Comparison of ENCODE assay signal across 16 cellular contexts in genomic region chr7:25541064-25541463, GRCh38.
DNase-seq lines count a peak whose midpoint lies in the region; ATAC-seq and TF ChIP-seq lines count a peak whose summit lies in the region.
"Had no signal": no experiment of that assay in that cellular context is flagged by ENCODE, and none has a peak within 500 bp of the region (broad histone marks: within the 10 kb centered on the region; RNA-seq: fewer than 3 reads in every experiment).

No MANE protein-coding gene starts in this region.

- DNase-seq in LNCaP clone FGC (ENCODE audit: low read depth): peak; percentile 28
- DNase-seq in NCI-H69 (lab: John Stamatoyannopoulos, UW): peak; percentile 23
- peak; percentile 45 for DNase-seq in left kidney (ENCODE audit: low read depth, low spot score)
- no peak for DNase-seq in sciatic nerve (ENCODE audit: low spot score)
- no peak for DNase-seq in stimulated activated naive CD8-positive, alpha-beta T cell treated with anti-CD3 and anti-CD28 coated beads, Interleukin-15, Interleukin-2, amounts not matched to agents 100 U/mL and 50 U/mL, for 24 hours
- DNase-seq in omental fat pad (ENCODE audit: low spot score): no peak
- DNase-seq: C1 segment of cervical spinal cord; Calu3; CD4-positive, alpha-beta memory T cell; COR-L47; DMS53; DMS79 treated with DMSO at 0.1 percent for 48 hours; GF-D8; H9 had no signal

- TF ChIP-seq CTCF in LNCaP clone FGC (IDR thresholded peaks at IDR 0.05; ENCODE audit: control insufficient read depth, extremely low read depth, insufficient read depth): no peak
- no peak for TF ChIP-seq CTCF in omental fat pad (IDR thresholded peaks at IDR 0.05)

- peak; percentile 73 for ATAC-seq in sciatic nerve
- ATAC-seq in stimulated activated naive CD8-positive, alpha-beta T cell treated with anti-CD3 and anti-CD28 coated beads, Interleukin-15, Interleukin-2, amounts not matched to agents 100 U/mL and 50 U/mL, for 24 hours: no peak
- ATAC-seq in omental fat pad (ENCODE audit: low FRiP score): no peak
- ATAC-seq: GM23338, HCT116 had no signal

- intact Hi-C loops in sciatic nerve (cut with DNase I): loop anchor here (5.0 kb wide), 1 partner anchor 1469 kb away; no protein-coding TSS in a partner anchor

- H3K4me3 ChIP-seq in LNCaP clone FGC (ENCODE audit: low read depth, low read length): no peak overlapping the region
- H3K4me3 ChIP-seq: GM23338 had no signal

Comparison
In these comparisons a context has a peak if more than half of its experiments do, and no peak if none do; other contexts are left out.
1. DNase-seq: peak in LNCaP clone FGC (single experiment), NCI-H69 (single experiment) and left kidney (single experiment); none in sciatic nerve (single experiment), stimulated activated naive CD8-positive, alpha-beta T cell treated with anti-CD3 and anti-CD28 coated beads, Interleukin-15, Interleukin-2, amounts not matched to agents 100 U/mL and 50 U/mL, for 24 hours (single experiment) and omental fat pad (single experiment).